Comparison of ENCODE assay signal across 9 cellular contexts in genomic region chrX:112628288-112628687, GRCh38. TPM values are rescaled to one million over a fixed set of nuclear protein-coding genes. Genes with fewer than 3 reads are reported as not detected.
"Had no signal": no experiment of that assay in that cellular context is flagged by ENCODE, and none has a peak within 500 bp of the region (broad histone marks: within the 10 kb centered on the region; RNA-seq: fewer than 3 reads in every experiment).

No MANE protein-coding gene starts in this region.

- H3K36me3 ChIP-seq: HAP-1 had no signal

- H2AFZ ChIP-seq: GM23338 had no signal

- H3K4me1 ChIP-seq: HAP-1 had no signal

- DNase-seq: H7, HFFc6, IMR-90 had no signal

- ATAC-seq: GM23338, HCT116, K562 had no signal

- H3K4me3 ChIP-seq: GM23338, HAP-1, K562 had no signal

- FAIRE-seq: HTR-8/SVneo, K562 had no signal

- H3K4me2 ChIP-seq: GM23338 had no signal

- H3K9me3 ChIP-seq: HAP-1 had no signal

RNA-seq across cellular contexts. Expression of gene LHFPL1, which starts 51.5 kb away (rescaled TPM):
- total RNA-seq: HFFc6, HT-29, K562 had no signal
- polyA plus RNA-seq: K562 had no signal
